In genomic region chr2:138516030-138516704, GRCh38 we compare ENCODE assay signal across 11 cellular contexts. TPM values are rescaled to one million over a fixed set of nuclear protein-coding genes. Genes with fewer than 3 reads are reported as not detected.
DNase-seq lines count a peak whose midpoint lies in the region; ATAC-seq and TF ChIP-seq lines count a peak whose summit lies in the region.
"Had no signal": no experiment of that assay in that cellular context is flagged by ENCODE, and none has a peak within 500 bp of the region (broad histone marks: within the 10 kb centered on the region; RNA-seq: fewer than 3 reads in every experiment).

No MANE protein-coding gene starts in this region.

- peak overlapping the region in 5 of 7 donors; percentile 4 to 24 (median 5) for H3K4me3 Mint-ChIP-seq in CD8-positive, alpha-beta memory T cell
- H3K4me3 Mint-ChIP-seq: neural progenitor cell had no signal

- peak overlapping the region in 1 of 8 donors; percentile 4 for H3K27ac Mint-ChIP-seq in CD8-positive, alpha-beta memory T cell
- H3K27ac Mint-ChIP-seq: neural progenitor cell had no signal

- intact Hi-C loops in left lung (cut with DNase I) = no loop called here

- no peak for ATAC-seq in left lung

- peaks cover 29% of the 10 kb centered on the region for H3K4me1 ChIP-seq in CD8-positive, alpha-beta memory T cell (ENCODE audit: insufficient read depth, low read length)
- peaks cover 0 to 41% of the 10 kb centered on the region in 2 donors for H3K4me1 ChIP-seq in right atrium auricular region
- peaks cover 5 to 33% of the 10 kb centered on the region in 2 donors for H3K4me1 ChIP-seq in left lung

- no peaks in the 10 kb centered on the region for H3K27me3 Mint-ChIP-seq in CD8-positive, alpha-beta memory T cell

- peaks cover 0 to 12% (median 2%) of the 10 kb centered on the region in 3 donors for H3K36me3 Mint-ChIP-seq in CD8-positive, alpha-beta memory T cell

- CTCF ChIA-PET in CD8-positive, alpha-beta memory T cell (lab: Charles Lee) = no interaction called here

- H3K4me1 Mint-ChIP-seq in CD8-positive, alpha-beta memory T cell = peaks cover 55 to 69% (median 66%) of the 10 kb centered on the region in 3 donors
- H3K4me1 Mint-ChIP-seq: neural progenitor cell had no signal

- TF ChIP-seq CTCF in choroid plexus epithelial cell (conservative IDR thresholded peaks at IDR 0.05; ENCODE audit: low read depth, low read length) (no peak), right atrium auricular region (IDR thresholded peaks at IDR 0.05) (no peak), left lung (IDR thresholded peaks at IDR 0.05) (no peak)

- no peak overlapping the region for H3K4me3 ChIP-seq in CD8-positive, alpha-beta memory T cell (ENCODE audit: low read length)
- no peak overlapping the region for H3K4me3 ChIP-seq in Jurkat, Clone E6-1 (ENCODE audit: low read length)
- H3K4me3 ChIP-seq in choroid plexus epithelial cell (ENCODE audit: low read depth, low read length) (no peak overlapping the region), right atrium auricular region (no peak overlapping the region), left lung (no peak overlapping the region)
- H3K4me3 ChIP-seq: neural progenitor cell had no signal

- H3K27ac ChIP-seq in CD8-positive, alpha-beta memory T cell (ENCODE audit: low read depth, low read length) = no peak overlapping the region
- H3K27ac ChIP-seq in right atrium auricular region = no peak overlapping the region
- no peak overlapping the region for H3K27ac ChIP-seq in left lung
- H3K27ac ChIP-seq: neural progenitor cell had no signal

- no peaks in the 10 kb centered on the region for H3K36me3 ChIP-seq in CD8-positive, alpha-beta memory T cell (ENCODE audit: insufficient read depth, low read length)
- H3K36me3 ChIP-seq in right atrium auricular region (no peaks in the 10 kb centered on the region), left lung (no peaks in the 10 kb centered on the region)
- H3K36me3 ChIP-seq: neural progenitor cell had no signal

- DNase-seq in CD8-positive, alpha-beta memory T cell = peak in 2 of 5 donors; percentile 15 to 31
- DNase-seq in Jurkat, Clone E6-1 (ENCODE audit: low read depth, low spot score) = peak; percentile 86
- DNase-seq in choroid plexus epithelial cell (ENCODE audit: low read depth) (peak; percentile 63), non-pigmented ciliary epithelial cell (ENCODE audit: low read depth) (peak; percentile 11), NCI-H1417 treated with DMSO at 0.1 percent for 48 hours (lab: John Stamatoyannopoulos, UW) (no peak), right atrium auricular region (ENCODE audit: low spot score) (no peak), left lung (no peak)
- no peak for DNase-seq in stimulated activated CD4-positive, alpha-beta T cell treated with anti-CD3 and anti-CD28 coated beads, Interleukin-4, amount 100 ng/mL, for 4 hours
- DNase-seq: effector CD4-positive, alpha-beta T cell; NCI-H1436 treated with DMSO at 0.1 percent for 48 hours had no signal

- POLR2A ChIA-PET in CD8-positive, alpha-beta memory T cell (lab: Charles Lee) = interaction anchor here (1.1 kb wide), 1 partner anchor 13 kb away, joined by 3 read pairs; no protein-coding TSS in a partner anchor

- H3K27me3 ChIP-seq in CD8-positive, alpha-beta memory T cell (ENCODE audit: insufficient read depth, low read length, poor library complexity, severe bottlenecking) = no peaks in the 10 kb centered on the region
- H3K27me3 ChIP-seq in right atrium auricular region (no peaks in the 10 kb centered on the region), left lung (no peaks in the 10 kb centered on the region)
- H3K27me3 ChIP-seq: neural progenitor cell had no signal

- peaks cover 0 to 3% (median 2%) of the 10 kb centered on the region in 5 donors for H3K9me3 Mint-ChIP-seq in CD8-positive, alpha-beta memory T cell

- no peaks in the 10 kb centered on the region for H3K9me3 ChIP-seq in CD8-positive, alpha-beta memory T cell (ENCODE audit: low read length)
- H3K9me3 ChIP-seq in right atrium auricular region = no peaks in the 10 kb centered on the region
- no peaks in the 10 kb centered on the region for H3K9me3 ChIP-seq in left lung

RNA-seq across cellular contexts. Expression of gene SPOPL, which starts 14.6 kb away (rescaled TPM):
- 10 to 100 TPM; 16.1 to 16.9 TPM for total RNA-seq in CD8-positive, alpha-beta memory T cell
- polyA plus RNA-seq in CD8-positive, alpha-beta memory T cell = 2.4 TPM
- polyA plus RNA-seq in Jurkat, Clone E6-1 (2012; ENCODE audit: insufficient read depth, insufficient read length) = 4.3 TPM
- total RNA-seq in right atrium auricular region = 10 to 100 TPM; 12.1 to 14.4 TPM
- 10 to 100 TPM; 24.7 to 29.4 TPM for total RNA-seq in left lung

Comparison
In these comparisons a context has a peak if more than half of its experiments do, and no peak if none do; other contexts are left out.
1. DNase-seq: peak in Jurkat, Clone E6-1 (single experiment), choroid plexus epithelial cell (single experiment) and non-pigmented ciliary epithelial cell (single experiment); none in stimulated activated CD4-positive, alpha-beta T cell treated with anti-CD3 and anti-CD28 coated beads, Interleukin-4, amount 100 ng/mL, for 4 hours (0 of 2), NCI-H1417 treated with DMSO at 0.1 percent for 48 hours (single experiment), right atrium auricular region (single experiment) and left lung (0 of 2).